ENCODE assay signal across 10 cellular contexts in the genomic region with DNA sequence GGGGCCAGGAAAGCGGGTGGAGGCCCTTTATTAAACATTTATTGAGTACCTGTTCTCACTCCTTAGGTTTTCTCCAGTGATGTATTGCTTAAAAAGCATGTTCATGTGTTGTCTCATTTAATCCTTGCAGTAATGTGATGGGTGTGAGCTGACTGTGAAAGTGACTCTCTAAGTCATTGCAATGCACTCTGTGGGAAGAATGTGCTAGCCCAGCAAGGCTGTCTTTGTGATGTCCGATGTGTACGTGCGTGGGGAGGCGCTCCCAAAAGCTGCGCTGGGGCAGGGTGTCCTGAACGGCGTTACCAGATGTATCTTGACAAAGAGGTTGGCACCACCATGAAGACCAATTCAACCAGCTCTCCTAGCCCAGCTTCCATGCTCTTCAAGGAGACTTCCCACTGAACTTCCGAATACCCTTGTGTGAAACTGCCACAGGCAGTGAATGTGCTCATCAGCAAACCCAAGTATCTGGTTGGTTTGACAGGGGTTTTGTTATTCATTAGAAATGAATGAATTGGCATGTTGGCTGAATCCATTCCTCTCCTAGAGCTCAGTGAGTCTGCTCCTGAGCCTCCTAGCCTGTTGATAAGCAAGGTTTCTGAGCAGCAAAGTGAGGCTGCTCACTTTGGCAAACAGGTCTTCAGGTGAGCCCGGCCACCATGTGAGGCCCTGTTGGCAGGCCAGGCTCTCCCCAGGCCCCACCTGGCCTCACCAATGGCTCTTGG. TPM values are rescaled to one million over a fixed set of nuclear protein-coding genes. Genes with fewer than 3 reads are reported as not detected.
DNase-seq lines count a peak whose midpoint lies in the region; ATAC-seq and TF ChIP-seq lines count a peak whose summit lies in the region.
"Had no signal": no experiment of that assay in that cellular context is flagged by ENCODE, and none has a peak within 500 bp of the region (broad histone marks: within the 10 kb centered on the region; RNA-seq: fewer than 3 reads in every experiment).

No MANE protein-coding gene starts in this region.

- no peak for TF ChIP-seq CTCF in heart right ventricle (IDR thresholded peaks at IDR 0.05)
- TF ChIP-seq CTCF in endodermal cell (conservative IDR thresholded peaks at IDR 0.05): no peak
- no peak for TF ChIP-seq CTCF in upper lobe of left lung (IDR thresholded peaks at IDR 0.05)

- H3K4me1 ChIP-seq in heart right ventricle (peaks cover 6 to 39% (median 17%) of the 10 kb centered on the region in 9 donors), endodermal cell (ENCODE audit: control insufficient read depth, insufficient read depth, low read length) (peaks cover 24% of the 10 kb centered on the region), mucosa of rectum (ENCODE audit: control insufficient read depth in 2 of 2, insufficient read depth in 2 of 2, low read length in 2 of 2) (peaks cover 13 to 18% of the 10 kb centered on the region in 2 donors), upper lobe of left lung (peaks cover 13 to 27% (median 18%) of the 10 kb centered on the region in 4 donors)

- TF ChIP-seq POLR2A in upper lobe of left lung (IDR thresholded peaks at IDR 0.05): no peak

- intact Hi-C loops in heart right ventricle (cut with DNase I) (no loop called here), Right ventricle myocardium superior (cut with DNase I) (no loop called here)

- H3K4me1 Mint-ChIP-seq in endodermal cell: peaks cover 42% of the 10 kb centered on the region

- H3K27ac ChIP-seq in heart right ventricle: peak overlapping the region in 8 of 10 donors; percentile 23 to 73 (median 56)
- H3K27ac ChIP-seq in endodermal cell (ENCODE audit: low read depth, low read length): peak overlapping the region; percentile 76
- peak overlapping the region; percentile 60 to 61 for H3K27ac ChIP-seq in mucosa of rectum (ENCODE audit: low read depth in 2 of 2, low read length in 2 of 2)
- peak overlapping the region; percentile 42 to 80 (median 69) for H3K27ac ChIP-seq in upper lobe of left lung

- WGBS in heart right ventricle, 2 donors: 95 to 97% methylated on average over 10 of the region's 10 CpGs
- WGBS in endodermal cell (ENCODE audit: insufficient coverage in 1 of 2, insufficient read length in 1 of 2), 2 experiments: 82 to 94% methylated on average over 7 to 10 of the region's 10 CpGs
- WGBS in upper lobe of left lung, 2 donors: 93 to 94% methylated on average over 9 to 10 of the region's 10 CpGs

- H3K4me3 Mint-ChIP-seq in endodermal cell: no peak overlapping the region
- H3K4me3 Mint-ChIP-seq: central memory CD8-positive, alpha-beta T cell had no signal

- ATAC-seq in heart right ventricle (no peak), Right ventricle myocardium superior (ENCODE audit: poor library complexity) (no peak), upper lobe of left lung (ENCODE audit: low FRiP score in 2 of 2) (no peak), GM18858 (IDR thresholded peaks at IDR 0.05; ENCODE audit: unreplicated experiment) (no peak)

- H3K36me3 Mint-ChIP-seq in endodermal cell (ENCODE audit: low read depth): no peaks in the 10 kb centered on the region

- no peaks in the 10 kb centered on the region for H3K36me3 ChIP-seq in heart right ventricle
- H3K36me3 ChIP-seq in endodermal cell (ENCODE audit: control insufficient read depth, insufficient read depth, low read length): no peaks in the 10 kb centered on the region
- H3K36me3 ChIP-seq in mucosa of rectum (ENCODE audit: control insufficient read depth in 2 of 2, insufficient read depth in 2 of 2, low read length in 2 of 2): no peaks in the 10 kb centered on the region
- H3K36me3 ChIP-seq in upper lobe of left lung: no peaks in the 10 kb centered on the region
- H3K36me3 ChIP-seq: sigmoid colon had no signal

- no peaks in the 10 kb centered on the region for H3K9me3 Mint-ChIP-seq in endodermal cell
- H3K9me3 Mint-ChIP-seq: central memory CD8-positive, alpha-beta T cell had no signal

- H3K9ac ChIP-seq in endodermal cell (ENCODE audit: extremely low read depth, low read length, poor library complexity, severe bottlenecking) (peak overlapping the region; percentile 64), mucosa of rectum (ENCODE audit: low read depth in 1 of 2, low read length in 2 of 2) (no peak overlapping the region)

- no peaks in the 10 kb centered on the region for H3K9me3 ChIP-seq in heart right ventricle
- no peaks in the 10 kb centered on the region for H3K9me3 ChIP-seq in endodermal cell (ENCODE audit: control insufficient read depth, low read length)
- no peaks in the 10 kb centered on the region for H3K9me3 ChIP-seq in mucosa of rectum (ENCODE audit: control insufficient read depth in 2 of 2, low read length in 2 of 2)
- H3K9me3 ChIP-seq in upper lobe of left lung: no peaks in the 10 kb centered on the region
- H3K9me3 ChIP-seq: sigmoid colon had no signal

- H3K27me3 Mint-ChIP-seq in endodermal cell (ENCODE audit: insufficient read depth): no peaks in the 10 kb centered on the region
- H3K27me3 Mint-ChIP-seq: central memory CD8-positive, alpha-beta T cell had no signal

- no peak overlapping the region for H3K4me3 ChIP-seq in heart right ventricle
- H3K4me3 ChIP-seq in endodermal cell (ENCODE audit: low read length): peak overlapping the region; percentile 46
- no peak overlapping the region for H3K4me3 ChIP-seq in mucosa of rectum (ENCODE audit: low read length in 2 of 2)
- H3K4me3 ChIP-seq in upper lobe of left lung: no peak overlapping the region
- H3K4me3 ChIP-seq: sigmoid colon had no signal

- DNase-seq in heart right ventricle: no peak
- DNase-seq in Right ventricle myocardium superior: no peak
- no peak for DNase-seq in endodermal cell
- DNase-seq in upper lobe of left lung: no peak
- DNase-seq in cerebellar cortex (ENCODE audit: low spot score): no peak
- no peak for DNase-seq in NCI-H1694 treated with DMSO at 0.1 percent for 48 hours (lab: John Stamatoyannopoulos, UW)
- DNase-seq: sigmoid colon had no signal

- peak overlapping the region; percentile 97 for H3K27ac Mint-ChIP-seq in endodermal cell

- H3K27me3 ChIP-seq in heart right ventricle (no peaks in the 10 kb centered on the region), endodermal cell (ENCODE audit: control insufficient read depth, insufficient read depth, low read length, poor library complexity, severe bottlenecking) (no peaks in the 10 kb centered on the region), mucosa of rectum (ENCODE audit: control insufficient read depth in 2 of 2, insufficient read depth in 2 of 2, low read length in 2 of 2) (no peaks in the 10 kb centered on the region), upper lobe of left lung (no peaks in the 10 kb centered on the region)
- H3K27me3 ChIP-seq: sigmoid colon had no signal

- TF ChIP-seq EP300 in upper lobe of left lung (IDR thresholded peaks at IDR 0.05): no peak

RNA-seq across cellular contexts. Expression of gene NUAK2, which starts 28.0 kb away (rescaled TPM):
- total RNA-seq in heart right ventricle (1 to 10 TPM in 2 of 10 donors, under 1 TPM in 8; 0.25 to 3.1 (median 0.56) TPM), Right ventricle myocardium superior (1.2 TPM), endodermal cell (10 to 100 TPM; 13.4 to 19.1 TPM), upper lobe of left lung (10 to 100 TPM in 3 of 6 donors, 1 to 10 TPM in 3; 8.5 to 14.7 (median 10.3) TPM)
- under 1 TPM; 0.29 to 0.45 TPM for polyA plus RNA-seq in heart right ventricle
- 21.8 TPM for polyA plus RNA-seq in endodermal cell (2013, experiment 1 of 2)
- 21.0 TPM for polyA plus RNA-seq in endodermal cell (2013, experiment 2 of 2)
